16 cellular contexts compared by ENCODE assay signal in the genomic region with DNA sequence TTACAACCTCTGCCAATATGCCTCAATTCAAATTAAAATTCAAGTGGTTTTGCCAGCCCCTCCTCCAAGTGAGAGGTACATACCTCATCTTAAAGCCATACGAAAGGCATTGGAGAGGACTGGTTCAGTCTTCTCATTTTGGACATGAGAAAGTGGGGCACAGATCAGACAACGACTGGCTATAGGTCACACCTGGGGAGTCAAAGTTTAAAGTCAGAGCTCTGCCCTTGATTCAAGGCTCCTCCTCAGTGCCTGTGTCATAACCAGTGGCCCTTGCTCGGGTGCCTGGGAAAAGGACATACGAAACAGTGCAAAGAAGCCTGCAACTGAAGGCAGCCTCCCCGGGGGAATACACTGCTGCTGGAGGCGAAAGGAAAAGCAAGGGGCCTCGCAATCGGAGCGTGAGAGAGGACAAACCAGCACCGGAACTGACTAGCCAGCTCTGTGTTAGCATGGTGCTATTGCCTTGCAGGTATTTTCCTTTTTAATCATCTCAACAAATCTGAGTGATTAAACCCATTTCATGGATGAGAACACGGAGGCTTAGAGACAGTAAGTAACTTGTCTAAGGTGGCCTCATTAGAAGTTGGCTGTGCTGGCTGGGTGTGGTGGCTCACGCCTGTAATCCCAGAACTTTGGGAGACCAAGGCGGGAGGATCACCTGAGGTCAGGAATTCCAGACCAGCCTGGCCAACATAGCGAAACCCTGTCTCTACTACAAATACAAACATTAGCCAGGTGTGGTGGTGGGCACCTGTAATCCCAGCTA. TPM values are rescaled to one million over a fixed set of nuclear protein-coding genes. Genes with fewer than 3 reads are reported as not detected.
DNase-seq lines count a peak whose midpoint lies in the region; ATAC-seq, FAIRE-seq and TF ChIP-seq lines count a peak whose summit lies in the region.
"Had no signal": no experiment of that assay in that cellular context is flagged by ENCODE, and none has a peak within 500 bp of the region (broad histone marks: within the 10 kb centered on the region; RNA-seq: fewer than 3 reads in every experiment).

No MANE protein-coding gene starts in this region.

- H3K4me3 Mint-ChIP-seq in glutamatergic neuron (ENCODE audit: unreplicated experiment), result peak overlapping the region; percentile 92
- H3K4me3 Mint-ChIP-seq in stimulated activated effector memory CD8-positive, alpha-beta T cell treated with anti-CD3 and anti-CD28 coated beads, Interleukin-12 subunit alpha, Interleukin-12 subunit beta, amount 100 ng/mL, for 72 hours, result no peak overlapping the region

- ATAC-seq in left ventricle myocardium superior (peak; percentile 9), left cardiac atrium (no peak), PC-3 (no peak), pancreas (no peak), GM19324 (IDR thresholded peaks at IDR 0.05; ENCODE audit: low FRiP score, unreplicated experiment) (no peak)
- ATAC-seq in stimulated activated effector memory CD8-positive, alpha-beta T cell treated with anti-CD3 and anti-CD28 coated beads, Interleukin-12 subunit alpha, Interleukin-12 subunit beta, amount 100 ng/mL, for 72 hours, result no peak
- ATAC-seq: foreskin keratinocyte had no signal

- peaks cover 40% of the 10 kb centered on the region for H3K79me2 ChIP-seq in PC-3 (ENCODE audit: low read length)

- no peak overlapping the region for H3K27ac Mint-ChIP-seq in glutamatergic neuron (ENCODE audit: unreplicated experiment)
- H3K27ac Mint-ChIP-seq in stimulated activated effector memory CD8-positive, alpha-beta T cell treated with anti-CD3 and anti-CD28 coated beads, Interleukin-12 subunit alpha, Interleukin-12 subunit beta, amount 100 ng/mL, for 72 hours, result peak overlapping the region; percentile 98

- FAIRE-seq in pancreas (lab: Jason Lieb, UNC), result no peak
- FAIRE-seq: bronchial epithelial cell had no signal

- peaks cover 23% of the 10 kb centered on the region for H3K4me1 ChIP-seq in PC-3 (ENCODE audit: insufficient read depth, low read length)
- peaks cover 12 to 18% (median 16%) of the 10 kb centered on the region in 3 donors for H3K4me1 ChIP-seq in pancreas
- H3K4me1 ChIP-seq: foreskin keratinocyte had no signal

- POLR2A ChIA-PET in PC-3 (lab: Charles Lee; ENCODE audit: unreplicated experiment), result no interaction called here

- H4K20me1 ChIP-seq in PC-3 (ENCODE audit: low read length), result peaks cover 19% of the 10 kb centered on the region; the same call in 1 of the 2 replicates

- H3K4me2 ChIP-seq in PC-3 (ENCODE audit: low read length), result no peak overlapping the region

- H3K36me3 Mint-ChIP-seq in glutamatergic neuron (ENCODE audit: unreplicated experiment), result no peaks in the 10 kb centered on the region
- peaks cover 35% of the 10 kb centered on the region for H3K36me3 Mint-ChIP-seq in stimulated activated effector memory CD8-positive, alpha-beta T cell treated with anti-CD3 and anti-CD28 coated beads, Interleukin-12 subunit alpha, Interleukin-12 subunit beta, amount 100 ng/mL, for 72 hours
- H3K36me3 Mint-ChIP-seq: mesothelial cell of epicardium had no signal

- peaks cover 10% of the 10 kb centered on the region for H3K27me3 Mint-ChIP-seq in glutamatergic neuron (ENCODE audit: unreplicated experiment)

- TF ChIP-seq CTCF in PC-3 (conservative IDR thresholded peaks at IDR 0.05; ENCODE audit: low read depth, low read length), result no peak
- TF ChIP-seq CTCF in glutamatergic neuron (IDR thresholded peaks at IDR 0.05; ENCODE audit: partially characterized antibody, unreplicated experiment), result no peak
- no peak for TF ChIP-seq CTCF in pancreas (IDR thresholded peaks at IDR 0.05)

- intact Hi-C loops in left ventricle myocardium superior (cut with micrococcal nuclease) (no loop called here), left cardiac atrium (cut with DNase I) (no loop called here), PC-3 (cut with micrococcal nuclease) (no loop called here), pancreas (cut with DNase I) (no loop called here)

- DNase-seq in left ventricle myocardium superior (no peak), left cardiac atrium (no peak), PC-3 (no peak), glutamatergic neuron (peak; percentile 29), pancreas (no peak), cerebellar cortex (ENCODE audit: low spot score) (no peak)
- DNase-seq in stimulated activated effector memory CD8-positive, alpha-beta T cell treated with anti-CD3 and anti-CD28 coated beads, Interleukin-12 subunit alpha, Interleukin-12 subunit beta, amount 100 ng/mL, for 72 hours (ENCODE audit: low spot score in 2 of 2), result no peak
- DNase-seq: activated naive CD4-positive, alpha-beta T cell treated with Interleukin-2 at 50 U/mL for 16 hours; effector CD8-positive, alpha-beta T cell; foreskin keratinocyte; H9; NCI-H510A; T1000 had no signal

- H3K9ac ChIP-seq in PC-3 (ENCODE audit: low read length), result no peak overlapping the region

- H3K9me3 ChIP-seq in PC-3 (ENCODE audit: low read length) (no peaks in the 10 kb centered on the region), pancreas (no peaks in the 10 kb centered on the region)

- no TSS peak for BruUV-seq in PC-3 (replicated peaks; lab: Mats Ljungman, UMichigan)

- peaks cover 2% of the 10 kb centered on the region for H3K9me3 Mint-ChIP-seq in glutamatergic neuron (ENCODE audit: unreplicated experiment)
- H3K9me3 Mint-ChIP-seq in stimulated activated effector memory CD8-positive, alpha-beta T cell treated with anti-CD3 and anti-CD28 coated beads, Interleukin-12 subunit alpha, Interleukin-12 subunit beta, amount 100 ng/mL, for 72 hours, result no peaks in the 10 kb centered on the region
- H3K9me3 Mint-ChIP-seq: H9, mesothelial cell of epicardium had no signal

- 75 to 77% methylated on average over 14 of the region's 14 CpGs for WGBS in pancreas, 2 donors

- no peaks in the 10 kb centered on the region for H3K27me3 ChIP-seq in PC-3 (ENCODE audit: low read length)
- H3K27me3 ChIP-seq in pancreas, result no peaks in the 10 kb centered on the region
- H3K27me3 ChIP-seq: foreskin keratinocyte had no signal

- H3K4me3 ChIP-seq in PC-3 (ENCODE audit: low read length), result no peak overlapping the region
- no peak overlapping the region for H3K4me3 ChIP-seq in pancreas

- H2AFZ ChIP-seq in PC-3 (ENCODE audit: low read length), result 0 out of 2 replicates have a peak overlapping the region, but pooled peaks have one; percentile 74

- CTCF ChIA-PET in PC-3 (lab: Charles Lee), result no interaction called here

- H3F3A ChIP-seq in PC-3 (ENCODE audit: low read length, unreplicated experiment), result no peaks in the 10 kb centered on the region

- no peaks in the 10 kb centered on the region for H3K9me2 ChIP-seq in PC-3 (replicated peaks; ENCODE audit: low read length)

- H3K36me3 ChIP-seq in PC-3 (ENCODE audit: low read depth, low read length), result 0 out of 2 replicates have a peak, but pooled peaks cover 3% of the 10 kb centered on the region
- H3K36me3 ChIP-seq in pancreas, result no peaks in the 10 kb centered on the region

- H3K4me1 Mint-ChIP-seq in glutamatergic neuron (ENCODE audit: low read depth, unreplicated experiment), result peaks cover 5% of the 10 kb centered on the region
- H3K4me1 Mint-ChIP-seq in stimulated activated effector memory CD8-positive, alpha-beta T cell treated with anti-CD3 and anti-CD28 coated beads, Interleukin-12 subunit alpha, Interleukin-12 subunit beta, amount 100 ng/mL, for 72 hours, result peaks cover 27% of the 10 kb centered on the region

- H3K27ac ChIP-seq in PC-3 (ENCODE audit: low read length) (no peak overlapping the region), pancreas (no peak overlapping the region)
- H3K27ac ChIP-seq: foreskin keratinocyte had no signal

RNA-seq across cellular contexts. Expression of gene MTPAP, which starts 1.1 kb away (rescaled TPM):
- total RNA-seq in left ventricle myocardium superior (24.0 TPM), left cardiac atrium (10 to 100 TPM; 22.6 to 27.2 TPM), PC-3 (2014; rRNA removed) (7.5 and 15.7 TPM in 2 replicates), glutamatergic neuron (ENCODE audit: unreplicated experiment) (26.8 TPM), pancreas (10 to 100 TPM in 3 of 6 donors, 1 to 10 TPM in 3; 8.4 to 13.1 (median 9.7) TPM)
- 1 to 10 TPM; 5.4 to 8.8 TPM for polyA plus RNA-seq in pancreas
